24 cellular contexts compared by ENCODE assay signal in genomic region chr2:233802132-233802815, GRCh38. TPM values are rescaled to one million over a fixed set of nuclear protein-coding genes. Genes with fewer than 3 reads are reported as not detected.
"Had no signal": no experiment of that assay in that cellular context is flagged by ENCODE, and none has a peak within 500 bp of the region (broad histone marks: within the 10 kb centered on the region; RNA-seq: fewer than 3 reads in every experiment).

No MANE protein-coding gene starts in this region.

- H3K27ac ChIP-seq: epithelial cell of prostate, heart right ventricle, left lung, parathyroid adenoma, right lobe of liver, skin epidermis, thoracic aorta, upper lobe of left lung had no signal

- H3K9me3 ChIP-seq: left lung, right lobe of liver, thoracic aorta, upper lobe of left lung had no signal

- H3K36me3 ChIP-seq: heart right ventricle, left lung, right lobe of liver, thoracic aorta, upper lobe of left lung had no signal

- H3K4me1 ChIP-seq: heart right ventricle, left lung, parathyroid adenoma, right lobe of liver, upper lobe of left lung had no signal

- H2AFZ ChIP-seq: parathyroid adenoma had no signal

- H3K79me2 ChIP-seq: parathyroid adenoma had no signal

- DNase-seq: activated CD4-positive, alpha-beta T cell treated with anti-CD3 and anti-CD28 coated beads, Interleukin-2, amount 50 U/mL, for 1 hour; activated effector memory CD4-positive, alpha-beta T cell treated with Interleukin-2 at 50 U/mL for 16 hours; activated naive CD4-positive, alpha-beta T cell treated with anti-CD3 and anti-CD28 coated beads for 36 hours; activated naive CD8-positive, alpha-beta T cell treated with anti-CD3 and anti-CD28 coated beads, Interleukin-2, amount 50 U/mL, for 24 hours; activated T-cell treated with anti-CD3 and anti-CD28 coated beads, Interleukin-2, amount 50 U/mL, for 72 hours; cerebellar nuclear complex; cortex of kidney; foreskin fibroblast; heart right ventricle; left lung; mammary epithelial cell; midbrain; right lobe of liver; stimulated activated naive B cell treated with anti-CD40 and anti-IgM and Interleukin-4, amounts not matched to agents 10 μg/mL and 1 μg/mL and 100 μg/mL, for 72 hours; upper lobe of left lung had no signal

- ATAC-seq: heart right ventricle, left lung, right lobe of liver, SK-N-SH treated with all-trans-retinoic acid at 6 μM for 48 hours had no signal

- H3K27me3 ChIP-seq: left lung, right lobe of liver, upper lobe of left lung had no signal

- H3K4me3 ChIP-seq: heart right ventricle, left lung, right lobe of liver, skin epidermis, thoracic aorta, upper lobe of left lung had no signal

RNA-seq across cellular contexts. Expression of gene MROH2A, which starts 24.1 kb away (rescaled TPM):
- total RNA-seq: activated CD8-positive, alpha-beta memory T cell treated with anti-CD3 and anti-CD28 coated beads for 36 hours; activated naive CD4-positive, alpha-beta T cell treated with anti-CD3 and anti-CD28 coated beads for 36 hours; activated T-cell treated with anti-CD3 and anti-CD28 coated beads, Interleukin-2, amount 50 U/mL, for 72 hours; fibroblast of lung; heart right ventricle; kidney epithelial cell; T-helper 2 cell treated with Interferon-gamma antibody and Interleukin-4, amounts not matched to agents 100 ng/mL and 5 ng/mL, for 36 hours; thoracic aorta; upper lobe of left lung had no signal
- polyA plus RNA-seq: fibroblast of lung, heart right ventricle had no signal

RNA-seq across cellular contexts. Expression of gene UGT1A1, which starts 42.2 kb away (rescaled TPM):
- total RNA-seq: activated CD8-positive, alpha-beta memory T cell treated with anti-CD3 and anti-CD28 coated beads for 36 hours; activated naive CD4-positive, alpha-beta T cell treated with anti-CD3 and anti-CD28 coated beads for 36 hours; activated T-cell treated with anti-CD3 and anti-CD28 coated beads, Interleukin-2, amount 50 U/mL, for 72 hours; fibroblast of lung; heart right ventricle; kidney epithelial cell; T-helper 2 cell treated with Interferon-gamma antibody and Interleukin-4, amounts not matched to agents 100 ng/mL and 5 ng/mL, for 36 hours; thoracic aorta had no signal
- polyA plus RNA-seq: fibroblast of lung, heart right ventricle had no signal
